ENCODE assay signal across 8 cellular contexts in the genomic region with DNA sequence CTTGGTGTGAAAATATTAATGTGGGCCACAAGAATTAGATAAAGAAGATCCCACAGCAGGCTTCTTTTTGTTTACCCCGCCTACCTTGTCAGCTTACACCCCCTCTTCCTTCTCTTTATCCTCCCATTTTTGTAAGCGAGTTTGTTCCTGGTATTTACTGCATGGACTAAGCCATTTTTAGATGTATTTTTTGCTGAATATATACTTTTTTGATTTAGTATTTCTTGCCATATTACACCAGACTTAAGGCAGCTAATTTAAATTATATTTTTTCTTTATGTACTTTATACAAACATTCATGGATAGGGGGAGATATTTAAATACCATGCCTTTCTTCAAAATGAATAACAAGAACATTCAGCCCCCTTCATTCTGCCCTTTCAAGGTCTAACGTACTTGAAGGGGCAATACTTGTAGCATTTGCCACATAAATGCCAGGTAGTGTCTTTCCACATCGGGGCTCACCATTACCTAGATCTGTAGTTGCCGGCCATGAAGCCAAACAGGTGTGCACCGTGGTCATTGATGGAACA.
DNase-seq lines count a peak whose midpoint lies in the region; ATAC-seq and TF ChIP-seq lines count a peak whose summit lies in the region.

No MANE protein-coding gene starts in this region.

- no peak overlapping the region for H3K4ac ChIP-seq in trophoblast cell (ENCODE audit: low read depth, low read length)

- POLR2A ChIA-PET in Panc1 (lab: Charles Lee), result no interaction called here

- DNase-seq in G401 (ENCODE audit: low spot score), result peak; percentile 5
- DNase-seq in Panc1 (ENCODE audit: low read depth, low spot score), result no peak
- DNase-seq in epithelial cell of proximal tubule (ENCODE audit: low read depth), result no peak
- DNase-seq in trophoblast cell, result no peak
- no peak for DNase-seq in stimulated activated CD8-positive, alpha-beta memory T cell treated with anti-CD3 and anti-CD28 coated beads, Interleukin-4, amount 100 ng/mL, for 48 hours
- DNase-seq in occipital lobe (lab: John Stamatoyannopoulos, UW), result no peak
- DNase-seq in GM13977 (ENCODE audit: low spot score), result no peak

- H2AK5ac ChIP-seq in trophoblast cell (ENCODE audit: low read length), result no peak overlapping the region

- no peak overlapping the region for H2BK12ac ChIP-seq in trophoblast cell (ENCODE audit: low read length)

- H3K14ac ChIP-seq in trophoblast cell (ENCODE audit: low read length), result no peak overlapping the region

- in situ Hi-C loops in G401 (cut with HindIII; ENCODE audit: low sequenced_read_pairs), result no loop called here
- in situ Hi-C loops in Panc1 (cut with HindIII; ENCODE audit: low pct_unique_long_range_greater_than_20kb, low sequenced_read_pairs), result no loop called here
- in situ Hi-C loops in GM13977 (cut with MboI; ENCODE audit: low pct_unique_long_range_greater_than_20kb, low sequenced_read_pairs, unreplicated experiment), result no loop called here

- H2BK5ac ChIP-seq in trophoblast cell (ENCODE audit: low read depth, low read length, poor library complexity), result peak overlapping the region; percentile 12

- H4K91ac ChIP-seq in trophoblast cell (ENCODE audit: low read depth, low read length), result peak overlapping the region; percentile 59

- peak overlapping the region; percentile 96 for H3K4me2 ChIP-seq in trophoblast cell (ENCODE audit: low read length)

- TF ChIP-seq CTCF in Panc1 (IDR thresholded peaks at IDR 0.05), result no peak
- TF ChIP-seq CTCF in epithelial cell of proximal tubule (conservative IDR thresholded peaks at IDR 0.05; ENCODE audit: low read depth, low read length), result no peak
- TF ChIP-seq CTCF in GM13977 (IDR thresholded peaks at IDR 0.05; ENCODE audit: extremely low read depth, insufficient read depth, missing control alignments), result no peak

- H3K27me3 ChIP-seq in Panc1 (ENCODE audit: control insufficient read depth, insufficient read depth, low read length), result peaks cover 6% of the 10 kb centered on the region
- no peaks in the 10 kb centered on the region for H3K27me3 ChIP-seq in trophoblast cell (ENCODE audit: insufficient read depth, low read length)

- H3K4me3 ChIP-seq in Panc1 (ENCODE audit: low read depth in 2 of 2, low read length in 2 of 2) (peak overlapping the region; percentile 47 to 82), epithelial cell of proximal tubule (ENCODE audit: low read depth, low read length) (peak overlapping the region; percentile 42), trophoblast cell (ENCODE audit: low read depth, low read length) (peak overlapping the region; percentile 74)

- no peak overlapping the region for H4K12ac ChIP-seq in trophoblast cell (ENCODE audit: low read depth, low read length)

- BruUV-seq in Panc1 (replicated peaks; lab: Mats Ljungman, UMichigan), result no TSS peak

- CTCF ChIA-PET in Panc1 (lab: Charles Lee), result no interaction called here

- no CpG with 5 or more reads among the region's 6 CpGs for WGBS in trophoblast cell (ENCODE audit: extremely low coverage, insufficient coverage, insufficient read length)

- H3K23ac ChIP-seq in trophoblast cell (ENCODE audit: low read length), result no peak overlapping the region

- peaks cover 2% of the 10 kb centered on the region for H3K79me2 ChIP-seq in trophoblast cell (ENCODE audit: control insufficient read depth, insufficient read depth, low read length, poor library complexity)

- H3K9ac ChIP-seq in trophoblast cell (ENCODE audit: low read length), result peak overlapping the region; percentile 41

- H2BK120ac ChIP-seq in trophoblast cell (ENCODE audit: insufficient read depth, low read length, poor library complexity), result peak overlapping the region; percentile 20

- H3K27ac ChIP-seq in Panc1 (ENCODE audit: low read length) (no peak overlapping the region), trophoblast cell (ENCODE audit: low read depth, low read length) (peak overlapping the region; percentile 68)

- H4K8ac ChIP-seq in trophoblast cell (ENCODE audit: low read depth, low read length), result peak overlapping the region; percentile 55

- H3K18ac ChIP-seq in trophoblast cell (ENCODE audit: low read length), result no peak overlapping the region

- H2AFZ ChIP-seq in trophoblast cell (ENCODE audit: insufficient read depth, low read length, poor library complexity), result peak overlapping the region; percentile 3

- peaks cover 9% of the 10 kb centered on the region for H3K79me1 ChIP-seq in trophoblast cell (ENCODE audit: low read length)

- H3K36me3 ChIP-seq in Panc1 (ENCODE audit: control insufficient read depth, insufficient read depth, low read length), result no peaks in the 10 kb centered on the region
- no peaks in the 10 kb centered on the region for H3K36me3 ChIP-seq in trophoblast cell (ENCODE audit: control insufficient read depth in 1 of 2, insufficient read depth in 2 of 2, low read length in 2 of 2)

- intact Hi-C loops in Panc1 (cut with micrococcal nuclease; ENCODE audit: unreplicated experiment), result no loop called here

- no peak for ATAC-seq in Panc1
- no peak for ATAC-seq in HG03196 (IDR thresholded peaks at IDR 0.05; ENCODE audit: unreplicated experiment)

- H3K4me1 ChIP-seq in Panc1 (ENCODE audit: control insufficient read depth, insufficient read depth, low read length), result no peaks in the 10 kb centered on the region; the same call in 1 of the 2 replicates
- peaks cover 0 to 2% of the 10 kb centered on the region in 2 experiments for H3K4me1 ChIP-seq in trophoblast cell (ENCODE audit: control insufficient read depth in 1 of 2, insufficient read depth in 2 of 2, low read length in 2 of 2)

- H3K9me3 ChIP-seq in Panc1 (ENCODE audit: control insufficient read depth, insufficient read depth, low read depth, low read length), result no peaks in the 10 kb centered on the region
- no peaks in the 10 kb centered on the region for H3K9me3 ChIP-seq in trophoblast cell (ENCODE audit: insufficient read depth, low read depth, low read length)
